Comparison of ENCODE assay signal across 15 cellular contexts in the genomic region with DNA sequence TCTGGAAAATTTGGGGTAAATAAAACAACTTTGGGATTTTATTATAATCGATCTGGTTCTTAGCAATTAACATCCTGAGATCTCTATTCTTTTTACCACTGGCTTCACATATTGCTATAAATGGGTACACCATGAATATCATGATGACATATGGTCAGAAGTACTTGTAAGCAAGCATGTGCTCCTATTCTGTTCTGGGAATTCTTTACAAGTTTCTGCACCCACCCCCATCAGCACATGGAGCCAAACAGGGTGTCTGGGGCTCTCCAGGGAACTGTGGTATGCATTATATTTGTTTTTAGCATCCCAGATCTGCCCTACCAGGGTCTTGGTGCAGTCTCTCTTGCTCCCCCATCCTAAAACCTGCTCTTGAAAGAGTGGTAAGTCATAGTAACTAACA. TPM values are rescaled to one million over a fixed set of nuclear protein-coding genes. Genes with fewer than 3 reads are reported as not detected.
A peak's percentile ranks its signal among the peaks of the same experiment; 100 is the strongest.
DNase-seq lines count a peak whose midpoint lies in the region; ATAC-seq and TF ChIP-seq lines count a peak whose summit lies in the region.
"Had no signal": no experiment of that assay in that cellular context is flagged by ENCODE, and none has a peak within 500 bp of the region (broad histone marks: within the 10 kb centered on the region; RNA-seq: fewer than 3 reads in every experiment).

No MANE protein-coding gene starts in this region.

- no peak overlapping the region for H2AK9ac ChIP-seq in IMR-90 (replicated peaks; ENCODE audit: low read depth, low read length, poor library complexity)

- TF ChIP-seq RAD21 in IMR-90 (IDR thresholded peaks at IDR 0.05; ENCODE audit: low read length): no peak

- peaks cover 16% of the 10 kb centered on the region for H3K9me1 ChIP-seq in IMR-90 (ENCODE audit: insufficient read depth, low read length)

- no peak overlapping the region for H3K9ac ChIP-seq in BLaER1
- H3K9ac ChIP-seq in IMR-90 (ENCODE audit: low read depth, low read length): no peak overlapping the region
- H3K9ac ChIP-seq in smooth muscle cell (ENCODE audit: low read depth): no peak overlapping the region
- H3K9ac ChIP-seq: parathyroid adenoma, SK-N-SH had no signal

- H3K9me3 ChIP-seq in BLaER1 (no peaks in the 10 kb centered on the region), IMR-90 (ENCODE audit: control insufficient read depth, insufficient read depth, low read length) (no peaks in the 10 kb centered on the region), smooth muscle cell (replicated peaks; ENCODE audit: low read depth) (no peaks in the 10 kb centered on the region)
- H3K9me3 ChIP-seq: SK-N-SH had no signal

- H4K91ac ChIP-seq in IMR-90 (ENCODE audit: insufficient read depth, low read depth, low read length): peak overlapping the region; percentile 84; the same call in 1 of the 2 replicates

- CTCF ChIA-PET in IMR-90 (lab: Yijun Ruan, JAX): interaction anchor here (1.1 to 1.2 kb wide), 3 partner anchors 22 to 180 kb away, joined by 3 read pairs; a partner anchor contains a TSS
- CTCF ChIA-PET in activated CD4-positive, alpha-beta T cell treated with anti-CD3 and anti-CD28 coated beads for 36 hours (lab: Charles Lee): interaction anchor here (0.6 to 3.2 kb wide), 8 partner anchors 8 to 432 kb away, joined by 3 to 20 read pairs (median 6); a partner anchor contains a TSS

- peak overlapping the region; percentile 10; the same call in 1 of the 2 replicates for H3K18ac ChIP-seq in IMR-90 (ENCODE audit: low read depth, low read length)

- no peaks in the 10 kb centered on the region for H3K79me2 ChIP-seq in smooth muscle cell (ENCODE audit: low read depth)
- H3K79me2 ChIP-seq: parathyroid adenoma had no signal

- H3K79me1 ChIP-seq in IMR-90 (ENCODE audit: low read depth in 1 of 2, low read length in 2 of 2): peaks cover 0 to 20% of the 10 kb centered on the region in 2 experiments; a peak in 1 of 4 replicates

- H3K4me1 ChIP-seq in BLaER1 (peaks cover 22% of the 10 kb centered on the region), IMR-90 (ENCODE audit: control insufficient read depth, insufficient read depth, low read length) (peaks cover 22% of the 10 kb centered on the region), smooth muscle cell (ENCODE audit: low read depth) (peaks cover 35% of the 10 kb centered on the region)

- H3K36me3 ChIP-seq in BLaER1 (no peaks in the 10 kb centered on the region), IMR-90 (ENCODE audit: control insufficient read depth, insufficient read depth, low read length) (no peaks in the 10 kb centered on the region), smooth muscle cell (ENCODE audit: low read depth) (no peaks in the 10 kb centered on the region)

- H2AK5ac ChIP-seq in IMR-90 (ENCODE audit: low read depth, low read length): no peak overlapping the region; the same call in 1 of the 2 replicates

- peak overlapping the region; percentile 81 for H2BK120ac ChIP-seq in IMR-90 (ENCODE audit: low read depth, low read length)

- no peaks in the 10 kb centered on the region for H4K20me1 ChIP-seq in BLaER1
- no peaks in the 10 kb centered on the region for H4K20me1 ChIP-seq in IMR-90 (ENCODE audit: insufficient read depth, low read length)
- no peaks in the 10 kb centered on the region for H4K20me1 ChIP-seq in smooth muscle cell (ENCODE audit: low read depth)

- in situ Hi-C loops in IMR-90 (cut with MboI; ENCODE audit: low sequenced_read_pairs): no loop called here

- POLR2A ChIA-PET in IMR-90 (lab: Charles Lee; ENCODE audit: unreplicated experiment): no interaction called here
- POLR2A ChIA-PET in activated CD4-positive, alpha-beta T cell treated with anti-CD3 and anti-CD28 coated beads for 36 hours (lab: Charles Lee): no interaction called here

- no peak overlapping the region for H3K4me3 ChIP-seq in BLaER1
- no peak overlapping the region for H3K4me3 ChIP-seq in IMR-90 (ENCODE audit: insufficient read depth, low read depth, low read length)
- H3K4me3 ChIP-seq in dorsolateral prefrontal cortex: peak overlapping the region in 3 of 59 donors; percentile 34 to 48 (median 39)
- H3K4me3 ChIP-seq in smooth muscle cell: no peak overlapping the region

- peaks cover 3% of the 10 kb centered on the region for H3K27me3 Mint-ChIP-seq in activated CD4-positive, alpha-beta T cell treated with anti-CD3 and anti-CD28 coated beads for 36 hours
- H3K27me3 Mint-ChIP-seq: activated naive CD8-positive, alpha-beta T cell treated with anti-CD3 and anti-CD28 coated beads, Interleukin-2, amount 10 ng/mL, durations not matched to agents 7 days and 5 days had no signal

- peak overlapping the region; percentile 1; the same call in 1 of the 2 replicates for H4K5ac ChIP-seq in IMR-90 (ENCODE audit: low read depth, low read length)

- ATAC-seq in IMR-90 (ENCODE audit: low read depth) (no peak), GM19397 (IDR thresholded peaks at IDR 0.05; ENCODE audit: unreplicated experiment) (no peak)
- no peak for ATAC-seq in activated CD4-positive, alpha-beta T cell treated with anti-CD3 and anti-CD28 coated beads for 36 hours

- H2BK5ac ChIP-seq in IMR-90 (ENCODE audit: low read depth, low read length, poor library complexity, severe bottlenecking): no peak overlapping the region

- no peak for DNase-seq in IMR-90
- DNase-seq in dorsolateral prefrontal cortex: peak in 2 of 10 donors; percentile 43 to 44
- no peak for DNase-seq in smooth muscle cell (lab: John Stamatoyannopoulos, UW; ENCODE audit: unreplicated experiment)
- DNase-seq in DMS53 (lab: John Stamatoyannopoulos, UW): no peak
- no peak for DNase-seq in activated effector memory CD4-positive, alpha-beta T cell treated with Interleukin-2 at 50 U/mL for 16 hours
- DNase-seq in activated CD4-positive, alpha-beta T cell treated with anti-CD3 and anti-CD28 coated beads for 36 hours: no peak
- DNase-seq: AML-193; effector CD8-positive, alpha-beta T cell; left cardiac atrium had no signal

- H3K27ac ChIP-seq in BLaER1 (no peak overlapping the region), IMR-90 (ENCODE audit: insufficient read depth, low read length) (peak overlapping the region; percentile 5; the same call in 1 of the 2 replicates), dorsolateral prefrontal cortex (peak overlapping the region in 57 of 59 donors; percentile 41 to 92 (median 80)), smooth muscle cell (ENCODE audit: low read depth) (peak overlapping the region; percentile 48)
- H3K27ac ChIP-seq: parathyroid adenoma had no signal

- dilution Hi-C loops in IMR-90 (cut with HindIII; ENCODE audit: low sequenced_read_pairs, unreplicated experiment): no loop called here

- peaks cover 28% of the 10 kb centered on the region for H3F3A ChIP-seq in smooth muscle cell (ENCODE audit: low read depth)

- no peak overlapping the region; the same call in 1 of the 2 replicates for H3K23ac ChIP-seq in IMR-90 (ENCODE audit: low read depth, low read length)

- H3K36me3 Mint-ChIP-seq in activated CD4-positive, alpha-beta T cell treated with anti-CD3 and anti-CD28 coated beads for 36 hours (ENCODE audit: low read depth): peaks cover 5% of the 10 kb centered on the region

- H3K4ac ChIP-seq in IMR-90 (ENCODE audit: low read depth, low read length): peak overlapping the region; percentile 81; the same call in 1 of the 2 replicates

- no peak overlapping the region for H3K14ac ChIP-seq in IMR-90 (replicated peaks; ENCODE audit: low read depth, low read length)

- WGBS in IMR-90 (ENCODE audit: extremely low coverage in 2 of 2, insufficient read length in 1 of 2), 2 experiments: no CpG with 5 or more reads among the region's 1 CpG
- WGBS in smooth muscle cell (ENCODE audit: low lambda C conversion rate): 96% methylated on average over 1 of the region's 1 CpG

- peak overlapping the region; percentile 57; the same call in 1 of the 3 replicates for H2BK15ac ChIP-seq in IMR-90 (ENCODE audit: low read depth, low read length)

- H3K56ac ChIP-seq in IMR-90 (ENCODE audit: extremely low read depth, insufficient read depth, low read length): peak overlapping the region; percentile 17; the same call in 1 of the 2 replicates

- H2AFZ ChIP-seq in IMR-90 (replicated peaks; ENCODE audit: low read length, poor library complexity) (no peak overlapping the region), smooth muscle cell (ENCODE audit: low read depth) (no peak overlapping the region)
- H2AFZ ChIP-seq: parathyroid adenoma had no signal

- no peaks in the 10 kb centered on the region for H3K27me3 ChIP-seq in BLaER1
- no peaks in the 10 kb centered on the region for H3K27me3 ChIP-seq in IMR-90 (ENCODE audit: control insufficient read depth, insufficient read depth, low read length)
- H3K27me3 ChIP-seq in dorsolateral prefrontal cortex: no peaks in the 10 kb centered on the region
- no peaks in the 10 kb centered on the region for H3K27me3 ChIP-seq in smooth muscle cell (ENCODE audit: low read depth)

- H3K4me1 Mint-ChIP-seq in activated CD4-positive, alpha-beta T cell treated with anti-CD3 and anti-CD28 coated beads for 36 hours: peaks cover 30% of the 10 kb centered on the region

- no peaks in the 10 kb centered on the region for H3K9me3 Mint-ChIP-seq in activated CD4-positive, alpha-beta T cell treated with anti-CD3 and anti-CD28 coated beads for 36 hours (ENCODE audit: low read depth)
- H3K9me3 Mint-ChIP-seq: activated CD4-positive, alpha-beta T cell treated with anti-CD3 and anti-CD28 coated beads, Interleukin-2, amount 10 ng/mL, durations not matched to agents 24 days and 14 days; activated naive CD8-positive, alpha-beta T cell treated with anti-CD3 and anti-CD28 coated beads, Interleukin-2, amount 10 ng/mL, durations not matched to agents 7 days and 5 days had no signal

- peak overlapping the region in 1 of 2 experiments; percentile 62; a peak in 2 of 4 replicates for H4K8ac ChIP-seq in IMR-90 (ENCODE audit: low read depth in 2 of 2, low read length in 2 of 2)

- intact Hi-C loops in IMR-90 (cut with micrococcal nuclease) (loop anchor here (2.0 kb wide), 1 partner anchor 189 kb away; a partner anchor contains a TSS), dorsolateral prefrontal cortex (cut with DNase I) (loop anchor here (2.0 to 10.0 kb wide), 3 partner anchors 54 to 431 kb away; a partner anchor contains a TSS)
- intact Hi-C loops in activated CD4-positive, alpha-beta T cell treated with anti-CD3 and anti-CD28 coated beads for 36 hours (cut with DNase I, micrococcal nuclease): loop anchor here (5.0 kb wide), 2 partner anchors 109 to 434 kb away; no protein-coding TSS in a partner anchor

- TF ChIP-seq POLR2A in IMR-90 (IDR thresholded peaks at IDR 0.05; ENCODE audit: low read depth, low read length): no peak

- H3K4me2 ChIP-seq in BLaER1 (peak overlapping the region; percentile 33), IMR-90 (ENCODE audit: low read depth, low read length) (no peak overlapping the region), smooth muscle cell (peak overlapping the region; percentile 80)

- TF ChIP-seq CTCF in IMR-90 (conservative IDR thresholded peaks at IDR 0.05; ENCODE audit: low read depth, low read length) (no peak), dorsolateral prefrontal cortex (IDR thresholded peaks at IDR 0.05 in 54 of 56, conservative IDR thresholded peaks at IDR 0.05 in 2 of 56; ENCODE audit: low read depth in 1 of 56, partially characterized antibody in 56 of 56) (no peak), smooth muscle cell (IDR thresholded peaks at IDR 0.05; ENCODE audit: borderline replicate concordance, insufficient read depth, poor library complexity, severe bottlenecking) (no peak)

- peak overlapping the region; percentile 92 for H2BK20ac ChIP-seq in IMR-90 (ENCODE audit: low read depth, low read length)

- no peak overlapping the region for H3K4me3 Mint-ChIP-seq in activated CD4-positive, alpha-beta T cell treated with anti-CD3 and anti-CD28 coated beads for 36 hours
- H3K4me3 Mint-ChIP-seq: activated CD4-positive, alpha-beta T cell treated with anti-CD3 and anti-CD28 coated beads, Interleukin-2, amount 10 ng/mL, durations not matched to agents 24 days and 14 days; activated naive CD8-positive, alpha-beta T cell treated with anti-CD3 and anti-CD28 coated beads, Interleukin-2, amount 10 ng/mL, durations not matched to agents 7 days and 5 days had no signal

- BruUV-seq in IMR-90 (replicated peaks; lab: Mats Ljungman, UMichigan): no TSS peak

- H3K27ac Mint-ChIP-seq in activated CD4-positive, alpha-beta T cell treated with anti-CD3 and anti-CD28 coated beads for 36 hours: no peak overlapping the region

RNA-seq across cellular contexts. Expression of a gene that starts 31.3 kb away (rescaled TPM):
- 3.9 and 5.0 TPM in 2 replicates for total RNA-seq in IMR-90 (2012; rRNA removed)
- 6.1 and 7.8 TPM in 2 replicates for polyA plus RNA-seq in IMR-90 (2012; rRNA removed)
- 2.2 and 9.5 TPM in 2 replicates for polyA plus RNA-seq in IMR-90 (2012; cell fraction: cytosol; rRNA removed)
- polyA plus RNA-seq in IMR-90 (2012; cell fraction: nucleus; rRNA removed; ENCODE audit: low replicate concordance): 6.2 and 11.8 TPM in 2 replicates
- total RNA-seq in dorsolateral prefrontal cortex: 10 to 100 TPM; 12.3 to 38.0 (median 23.5) TPM
- total RNA-seq in smooth muscle cell: 1.6 and 14.5 TPM in 2 replicates
- polyA plus RNA-seq in smooth muscle cell: 5.7 and 8.5 TPM in 2 replicates
- total RNA-seq in activated CD4-positive, alpha-beta T cell treated with anti-CD3 and anti-CD28 coated beads for 36 hours: 10 to 100 TPM in 1 of 2 experiments, 1 to 10 TPM in 1; 7.4 to 12.6 TPM

RNA-seq across cellular contexts. Expression of a gene that starts 31.4 kb away (rescaled TPM):
- total RNA-seq in IMR-90 (2012; rRNA removed): 3.8 and 5.0 TPM in 2 replicates
- 2.8 and 3.1 TPM in 2 replicates for polyA plus RNA-seq in IMR-90 (2012; rRNA removed)
- polyA plus RNA-seq in IMR-90 (2012; cell fraction: cytosol; rRNA removed): 1.5 and 2.3 TPM in 2 replicates
- polyA plus RNA-seq in IMR-90 (2012; cell fraction: nucleus; rRNA removed; ENCODE audit: low replicate concordance): 0.87 and 2.4 TPM in 2 replicates
- 10 to 100 TPM in 119 of 120 experiments, 1 to 10 TPM in 1; 8.9 to 22.1 (median 15.0) TPM for total RNA-seq in dorsolateral prefrontal cortex
- 3.5 and 4.2 TPM in 2 replicates for total RNA-seq in smooth muscle cell
- 3.0 and 4.6 TPM in 2 replicates for polyA plus RNA-seq in smooth muscle cell
- 10 to 100 TPM; 12.8 to 19.0 TPM for total RNA-seq in activated CD4-positive, alpha-beta T cell treated with anti-CD3 and anti-CD28 coated beads for 36 hours

RNA-seq across cellular contexts. Expression of a gene that starts 53.3 kb away (rescaled TPM):
- 3.8 and 7.2 TPM in 2 replicates for total RNA-seq in IMR-90 (2012; rRNA removed)
- 1.5 and 1.9 TPM in 2 replicates for polyA plus RNA-seq in IMR-90 (2012; rRNA removed)
- polyA plus RNA-seq in IMR-90 (2012; cell fraction: cytosol; rRNA removed): 0.75 and 0.87 TPM in 2 replicates
- polyA plus RNA-seq in IMR-90 (2012; cell fraction: nucleus; rRNA removed; ENCODE audit: low replicate concordance): 1.0 and 5.3 TPM in 2 replicates
- 10 to 100 TPM; 18.9 to 74.8 (median 43.2) TPM for total RNA-seq in dorsolateral prefrontal cortex
- 3.0 and 4.9 TPM in 2 replicates for total RNA-seq in smooth muscle cell
- 1.6 and 1.7 TPM in 2 replicates for polyA plus RNA-seq in smooth muscle cell
- total RNA-seq in activated CD4-positive, alpha-beta T cell treated with anti-CD3 and anti-CD28 coated beads for 36 hours: 1 to 10 TPM; 2.9 to 4.4 TPM
